In the genomic region with DNA sequence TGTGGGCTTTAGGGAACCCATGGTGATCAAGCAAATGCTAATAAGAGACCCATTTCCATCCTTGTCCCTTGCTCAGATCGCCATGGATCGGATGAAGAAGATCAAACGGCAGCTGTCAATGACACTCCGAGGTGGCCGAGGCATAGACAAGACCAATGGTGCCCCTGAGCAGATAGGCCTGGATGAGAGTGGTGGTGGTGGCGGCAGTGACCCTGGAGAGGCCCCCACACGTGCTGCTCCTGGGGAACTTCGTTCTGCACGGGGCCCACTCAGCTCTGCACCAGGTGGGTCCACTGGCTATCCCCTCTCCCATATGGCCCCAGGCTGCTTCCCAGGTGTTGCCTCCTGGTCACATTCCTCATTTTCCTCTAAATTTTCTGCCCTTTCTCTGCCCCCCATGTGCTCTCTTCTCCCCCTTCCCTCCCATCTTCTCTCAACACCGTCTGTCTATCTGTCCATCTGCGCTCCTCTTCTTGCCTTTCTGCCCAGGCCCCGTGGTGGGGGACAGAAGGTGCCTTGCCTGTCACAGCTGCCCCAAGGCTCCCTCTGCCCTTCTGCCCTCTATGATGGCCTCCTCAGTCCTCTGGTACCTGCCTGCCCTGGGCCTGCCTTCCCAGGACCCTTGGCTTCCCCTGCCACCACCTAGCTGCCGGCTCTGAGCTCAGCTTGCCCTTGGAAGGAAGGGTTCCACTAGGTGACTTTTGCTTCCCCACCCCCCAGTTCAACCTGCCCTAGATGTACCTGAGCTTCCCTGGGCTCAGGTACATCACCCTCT, we compare ENCODE assay signal across 2 cellular contexts.
A peak's percentile ranks its signal among the peaks of the same experiment; 100 is the strongest.
TF ChIP-seq lines count a peak whose summit lies in the region.

No MANE protein-coding gene starts in this region.

TF ChIP-seq in GM12878, 131 proteins besides CTCF, POLR2A, EP300 and RAD21:
- TF ChIP-seq NFYA (IDR thresholded peaks at IDR 0.05; ENCODE audit: borderline replicate concordance, low read depth, low read length): no peak
- TF ChIP-seq SMAD1 (IDR thresholded peaks at IDR 0.05; ENCODE audit: low read depth, partially characterized antibody): no peak
- TF ChIP-seq IKZF2 (IDR thresholded peaks at IDR 0.05): no peak
- no peak for TF ChIP-seq STAT3 (IDR thresholded peaks at IDR 0.05; ENCODE audit: low read depth, low read length)
- TF ChIP-seq CEBPB (IDR thresholded peaks at IDR 0.05; ENCODE audit: borderline replicate concordance in 1 of 2, low read depth in 2 of 2, low read length in 2 of 2): no peak
- TF ChIP-seq, protein P1, sequence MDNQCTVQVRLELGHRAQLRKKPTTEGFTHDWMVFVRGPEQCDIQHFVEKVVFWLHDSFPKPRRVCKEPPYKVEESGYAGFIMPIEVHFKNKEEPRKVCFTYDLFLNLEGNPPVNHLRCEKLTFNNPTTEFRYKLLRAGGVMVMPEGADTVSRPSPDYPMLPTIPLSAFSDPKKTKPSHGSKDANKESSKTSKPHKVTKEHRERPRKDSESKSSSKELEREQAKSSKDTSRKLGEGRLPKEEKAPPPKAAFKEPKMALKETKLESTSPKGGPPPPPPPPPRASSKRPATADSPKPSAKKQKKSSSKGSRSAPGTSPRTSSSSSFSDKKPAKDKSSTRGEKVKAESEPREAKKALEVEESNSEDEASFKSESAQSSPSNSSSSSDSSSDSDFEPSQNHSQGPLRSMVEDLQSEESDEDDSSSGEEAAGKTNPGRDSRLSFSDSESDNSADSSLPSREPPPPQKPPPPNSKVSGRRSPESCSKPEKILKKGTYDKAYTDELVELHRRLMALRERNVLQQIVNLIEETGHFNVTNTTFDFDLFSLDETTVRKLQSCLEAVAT (IDR thresholded peaks at IDR 0.05): no peak
- no peak for TF ChIP-seq TBL1XR1 (IDR thresholded peaks at IDR 0.05; ENCODE audit: low read depth, low read length)
- no peak for TF ChIP-seq RUNX3 (IDR thresholded peaks at IDR 0.05; ENCODE audit: low read length)

TF ChIP-seq in HepG2, 621 proteins besides CTCF, POLR2A, EP300 and RAD21:
- TF ChIP-seq RBFOX2 (IDR thresholded peaks at IDR 0.05; ENCODE audit: low read depth, low read length): 0 out of 2 replicates have a peak, but pooled peaks have one; percentile 25
- TF ChIP-seq, protein P2, sequence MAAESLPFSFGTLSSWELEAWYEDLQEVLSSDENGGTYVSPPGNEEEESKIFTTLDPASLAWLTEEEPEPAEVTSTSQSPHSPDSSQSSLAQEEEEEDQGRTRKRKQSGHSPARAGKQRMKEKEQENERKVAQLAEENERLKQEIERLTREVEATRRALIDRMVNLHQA (CRISPR knock-in tag; IDR thresholded peaks at IDR 0.05): no peak
